Comparison of ENCODE assay signal across 25 cellular contexts in genomic region chr6:69935079-69935478, GRCh38.
"Had no signal": no experiment of that assay in that cellular context is flagged by ENCODE, and none has a peak within 500 bp of the region (broad histone marks: within the 10 kb centered on the region; RNA-seq: fewer than 3 reads in every experiment).

No MANE protein-coding gene starts in this region.

- H3K79me2 ChIP-seq: hepatocyte, parathyroid adenoma had no signal

- H3K4me1 ChIP-seq: left lung, neural progenitor cell, parathyroid adenoma, right lobe of liver, tibial nerve, upper lobe of right lung, uterus had no signal

- H3K9ac ChIP-seq: neural progenitor cell, parathyroid adenoma had no signal

- ATAC-seq: gastrocnemius medialis; left cardiac atrium; left lung; mucosa of descending colon; naive thymus-derived CD4-positive, alpha-beta T cell; right lobe of liver; stimulated activated naive B cell treated with anti-CD40 and anti-IgM and Interleukin-4, amounts not matched to agents 10 μg/mL and 1 μg/mL and 100 μg/mL, for 72 hours; upper lobe of right lung had no signal

- DNase-seq: dorsolateral prefrontal cortex; effector CD4-positive, alpha-beta T cell; foreskin fibroblast; gastrocnemius medialis; head of caudate nucleus; left cardiac atrium; left lung; mesenchymal stem cell; mucosa of descending colon; naive thymus-derived CD4-positive, alpha-beta T cell; right lobe of liver; stimulated activated naive B cell treated with anti-CD40 and anti-IgM and Interleukin-4, amounts not matched to agents 10 μg/mL and 1 μg/mL and 100 μg/mL, for 72 hours; upper lobe of right lung; uterus had no signal

- H2AFZ ChIP-seq: hepatocyte, neural progenitor cell, parathyroid adenoma had no signal

- H3K4me1 Mint-ChIP-seq: naive thymus-derived CD4-positive, alpha-beta T cell; nephron; neural progenitor cell had no signal

- FAIRE-seq: colon, islet of Langerhans had no signal

- H3K9me3 ChIP-seq: gastrocnemius medialis, left lung, mucosa of descending colon, right lobe of liver, thoracic aorta, tibial nerve, upper lobe of right lung, uterus had no signal

- H3K27ac Mint-ChIP-seq: mesothelial cell of epicardium; naive thymus-derived CD4-positive, alpha-beta T cell; nephron; neural progenitor cell; progenitor cell of endocrine pancreas; stimulated activated naive B cell treated with anti-CD40 and anti-IgM and Interleukin-4, amounts not matched to agents 10 μg/mL and 1 μg/mL and 100 μg/mL, for 72 hours; stimulated activated naive CD8-positive, alpha-beta T cell treated with anti-CD3 and anti-CD28 coated beads, Interleukin-15, Interleukin-2, amounts not matched to agents 100 ng/mL and 50 ng/mL, for 24 hours had no signal

- H3K27me3 Mint-ChIP-seq: progenitor cell of endocrine pancreas; stimulated activated naive B cell treated with anti-CD40 and anti-IgM and Interleukin-4, amounts not matched to agents 10 μg/mL and 1 μg/mL and 100 μg/mL, for 72 hours had no signal

- H3K27ac ChIP-seq: dorsolateral prefrontal cortex, gastrocnemius medialis, hepatocyte, left lung, neural progenitor cell, parathyroid adenoma, right lobe of liver, thoracic aorta, tibial nerve, upper lobe of right lung, uterus had no signal

- H3K4me3 ChIP-seq: dorsolateral prefrontal cortex, gastrocnemius medialis, hepatocyte, left lung, mucosa of descending colon, neural progenitor cell, right lobe of liver, thoracic aorta, tibial nerve, upper lobe of right lung, uterus had no signal

- H3K4me2 ChIP-seq: hepatocyte, neural progenitor cell had no signal

- H3K9me3 Mint-ChIP-seq: mesothelial cell of epicardium; naive thymus-derived CD4-positive, alpha-beta T cell; nephron; neural progenitor cell; stimulated activated naive B cell treated with anti-CD40 and anti-IgM and Interleukin-4, amounts not matched to agents 10 μg/mL and 1 μg/mL and 100 μg/mL, for 72 hours; stimulated activated naive CD8-positive, alpha-beta T cell treated with anti-CD3 and anti-CD28 coated beads, Interleukin-15, Interleukin-2, amounts not matched to agents 100 ng/mL and 50 ng/mL, for 24 hours had no signal

- H3K36me3 ChIP-seq: gastrocnemius medialis, left lung, neural progenitor cell, right lobe of liver, thoracic aorta, tibial nerve, upper lobe of right lung, uterus had no signal

- H3K4me3 Mint-ChIP-seq: mesothelial cell of epicardium; naive thymus-derived CD4-positive, alpha-beta T cell; nephron; neural progenitor cell; stimulated activated naive B cell treated with anti-CD40 and anti-IgM and Interleukin-4, amounts not matched to agents 10 μg/mL and 1 μg/mL and 100 μg/mL, for 72 hours; stimulated activated naive CD8-positive, alpha-beta T cell treated with anti-CD3 and anti-CD28 coated beads, Interleukin-15, Interleukin-2, amounts not matched to agents 100 ng/mL and 50 ng/mL, for 24 hours had no signal

- H3K27me3 ChIP-seq: dorsolateral prefrontal cortex, gastrocnemius medialis, hepatocyte, left lung, neural progenitor cell, right lobe of liver, tibial nerve, upper lobe of right lung, uterus had no signal

- H3K36me3 Mint-ChIP-seq: mesothelial cell of epicardium; naive thymus-derived CD4-positive, alpha-beta T cell; neural progenitor cell had no signal
